In genomic region chr7:33128990-33129805, GRCh38 we compare ENCODE assay signal across 8 cellular contexts. TPM values are rescaled to one million over a fixed set of nuclear protein-coding genes. Genes with fewer than 3 reads are reported as not detected.
DNase-seq lines count a peak whose midpoint lies in the region; ATAC-seq and TF ChIP-seq lines count a peak whose summit lies in the region.

TSS of gene BBS9 (plus strand) at chr7:33129564. CDS start at chr7:33146253, 16,689 bp downstream.

- peak within 1 kb of the TSS; percentile 78 for H3K4me3 ChIP-seq in GM12865 (ENCODE audit: low read depth, low read length)

- H3K27ac ChIP-seq in temporal lobe (ENCODE audit: low read depth, low read length), result peak within 1 kb of the TSS; percentile 85

- H3K4me3 Mint-ChIP-seq in activated naive CD8-positive, alpha-beta T cell, result peak within 1 kb of the TSS; percentile 95
- H3K4me3 Mint-ChIP-seq in glutamatergic neuron (ENCODE audit: unreplicated experiment), result peak within 1 kb of the TSS; percentile 95

- H3K9me3 Mint-ChIP-seq in activated naive CD8-positive, alpha-beta T cell (ENCODE audit: low read depth), result no peaks in the 10 kb centered on the region
- H3K9me3 Mint-ChIP-seq in glutamatergic neuron (ENCODE audit: unreplicated experiment), result no peaks in the 10 kb centered on the region

- H3K4me1 Mint-ChIP-seq in activated naive CD8-positive, alpha-beta T cell (ENCODE audit: low read depth), result peaks cover 29% of the 10 kb centered on the region
- peaks cover 4% of the 10 kb centered on the region for H3K4me1 Mint-ChIP-seq in glutamatergic neuron (ENCODE audit: low read depth, unreplicated experiment)

- DNase-seq in GM12865 (ENCODE audit: low read depth) (peak; percentile 96), NCI-H1092 treated with DMSO at 0.1 percent for 48 hours (lab: John Stamatoyannopoulos, UW) (peak; percentile 95), glutamatergic neuron (peak; percentile 97), omental fat pad (ENCODE audit: low spot score) (peak; percentile 91)

- TF ChIP-seq CTCF in GM12865 (IDR thresholded peaks at IDR 0.05; ENCODE audit: insufficient read depth, low read depth, low read length, missing control alignments), result no peak
- TF ChIP-seq CTCF in glutamatergic neuron (IDR thresholded peaks at IDR 0.05; ENCODE audit: partially characterized antibody, unreplicated experiment), result no peak
- TF ChIP-seq CTCF in omental fat pad (IDR thresholded peaks at IDR 0.05), result no peak

- peaks cover 4% of the 10 kb centered on the region for H3K36me3 Mint-ChIP-seq in activated naive CD8-positive, alpha-beta T cell
- H3K36me3 Mint-ChIP-seq in glutamatergic neuron (ENCODE audit: unreplicated experiment), result no peaks in the 10 kb centered on the region

- H3K27ac Mint-ChIP-seq in activated naive CD8-positive, alpha-beta T cell, result peak within 1 kb of the TSS; percentile 79
- H3K27ac Mint-ChIP-seq in glutamatergic neuron (ENCODE audit: unreplicated experiment), result peak within 1 kb of the TSS; percentile 60

- ATAC-seq in HG02623 (IDR thresholded peaks at IDR 0.05; ENCODE audit: unreplicated experiment) (peak; percentile 99), SK-N-SH treated with all-trans-retinoic acid at 6 μM for 48 hours (peak; percentile 100), omental fat pad (ENCODE audit: low FRiP score) (peak; percentile 100)

- no peaks in the 10 kb centered on the region for H3K27me3 Mint-ChIP-seq in activated naive CD8-positive, alpha-beta T cell
- H3K27me3 Mint-ChIP-seq in glutamatergic neuron (ENCODE audit: unreplicated experiment), result no peaks in the 10 kb centered on the region

TF ChIP-seq in SK-N-SH treated with all-trans-retinoic acid at 6 μM for 48 hours, 23 proteins besides CTCF, POLR2A, EP300 and RAD21:
- no peak for TF ChIP-seq ZFP3 (CRISPR knock-in tag; IDR thresholded peaks at IDR 0.05)
- TF ChIP-seq, protein P1, sequence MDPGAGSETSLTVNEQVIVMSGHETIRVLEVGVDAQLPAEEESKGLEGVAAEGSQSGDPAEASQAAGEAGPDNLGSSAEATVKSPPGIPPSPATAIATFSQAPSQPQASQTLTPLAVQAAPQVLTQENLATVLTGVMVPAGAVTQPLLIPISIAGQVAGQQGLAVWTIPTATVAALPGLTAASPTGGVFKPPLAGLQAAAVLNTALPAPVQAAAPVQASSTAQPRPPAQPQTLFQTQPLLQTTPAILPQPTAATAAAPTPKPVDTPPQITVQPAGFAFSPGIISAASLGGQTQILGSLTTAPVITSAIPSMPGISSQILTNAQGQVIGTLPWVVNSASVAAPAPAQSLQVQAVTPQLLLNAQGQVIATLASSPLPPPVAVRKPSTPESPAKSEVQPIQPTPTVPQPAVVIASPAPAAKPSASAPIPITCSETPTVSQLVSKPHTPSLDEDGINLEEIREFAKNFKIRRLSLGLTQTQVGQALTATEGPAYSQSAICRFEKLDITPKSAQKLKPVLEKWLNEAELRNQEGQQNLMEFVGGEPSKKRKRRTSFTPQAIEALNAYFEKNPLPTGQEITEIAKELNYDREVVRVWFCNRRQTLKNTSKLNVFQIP (CRISPR knock-in tag; IDR thresholded peaks at IDR 0.05; ENCODE audit: borderline replicate concordance, low read depth), result 0 out of 2 replicates have a peak, but pooled peaks have one; percentile 38

RNA-seq across cellular contexts. Expression of gene BBS9, which starts in this region (rescaled TPM):
- total RNA-seq in glutamatergic neuron (ENCODE audit: unreplicated experiment) (21.1 TPM), omental fat pad (10 to 100 TPM; 11.3 to 28.5 (median 20.7) TPM), temporal lobe (60.5 TPM)

Comparison
In these comparisons a context has a peak if more than half of its experiments do, and no peak if none do; other contexts are left out.
1. Peak in every context shown above with its lines: DNase-seq, ATAC-seq, H3K4me3 ChIP-seq and H3K27ac ChIP-seq.